In genomic region chr10:37765216-37765615, GRCh38 we compare ENCODE assay signal across 37 cellular contexts.
"Had no signal": no experiment of that assay in that cellular context is flagged by ENCODE, and none has a peak within 500 bp of the region (broad histone marks: within the 10 kb centered on the region; RNA-seq: fewer than 3 reads in every experiment).

No MANE protein-coding gene starts in this region.

- H3K36me3 Mint-ChIP-seq: activated naive CD4-positive, alpha-beta T cell treated with anti-CD3 and anti-CD28 coated beads, Interleukin-2, amount 10 ng/mL, durations not matched to agents 7 days and 5 days; activated naive CD8-positive, alpha-beta T cell treated with anti-CD3 and anti-CD28 coated beads, Interleukin-2, amount 10 ng/mL, durations not matched to agents 7 days and 5 days had no signal

- FAIRE-seq: bronchial epithelial cell, TTC549 had no signal

- H3K27ac ChIP-seq: ascending aorta, cardiac muscle cell, VCaP had no signal

- H3K36me3 ChIP-seq: ascending aorta, cardiac muscle cell had no signal

- ATAC-seq: activated CD8-positive, alpha-beta memory T cell treated with anti-CD3 and anti-CD28 coated beads, Interleukin-2, amount 10 ng/mL, durations not matched to agents 7 days and 5 days; activated CD8-positive, alpha-beta T cell treated with anti-CD3 and anti-CD28 coated beads, Interleukin-2, amount 10 ng/mL, durations not matched to agents 7 days and 5 days; activated naive CD8-positive, alpha-beta T cell treated with anti-CD3 and anti-CD28 coated beads, Interleukin-2, amount 50 U/mL, for 24 hours had no signal

- H3K27me3 ChIP-seq: ascending aorta, cardiac muscle cell had no signal

- H3K4me3 ChIP-seq: ascending aorta, cardiac muscle cell had no signal

- H3K27me3 Mint-ChIP-seq: activated B cell treated with CpG ODN at 0.5 μM for 24 hours; activated CD4-positive, alpha-beta memory T cell treated with anti-CD3 and anti-CD28 coated beads, Interleukin-2, amount 10 ng/mL, durations not matched to agents 7 days and 5 days; activated CD4-positive, alpha-beta T cell treated with anti-CD3 and anti-CD28 coated beads, Interleukin-2, amount 10 ng/mL, durations not matched to agents 24 days and 14 days; activated CD8-positive, alpha-beta memory T cell treated with anti-CD3 and anti-CD28 coated beads, Interleukin-2, amount 10 ng/mL, durations not matched to agents 7 days and 5 days; activated naive CD4-positive, alpha-beta T cell treated with anti-CD3 and anti-CD28 coated beads, Interleukin-2, amount 10 ng/mL, durations not matched to agents 7 days and 5 days; activated naive CD4-positive, alpha-beta T cell treated with anti-CD3 and anti-CD28 coated beads, Interleukin-2, amount 50 U/mL, for 24 hours; activated naive CD8-positive, alpha-beta T cell; activated naive CD8-positive, alpha-beta T cell treated with anti-CD3 and anti-CD28 coated beads, Interleukin-2, amount 10 ng/mL, durations not matched to agents 7 days and 5 days; activated naive CD8-positive, alpha-beta T cell treated with anti-CD3 and anti-CD28 coated beads, Interleukin-2, amount 50 U/mL, for 24 hours; activated T-cell treated with anti-CD3 and anti-CD28 coated beads, Interleukin-2, amount 50 U/mL, for 24 hours; brain; central memory CD8-positive, alpha-beta T cell had no signal

- H3K4me3 Mint-ChIP-seq: activated B cell treated with CpG ODN at 0.5 μM for 24 hours; activated CD4-positive, alpha-beta memory T cell treated with anti-CD3 and anti-CD28 coated beads, Interleukin-2, amount 10 ng/mL, durations not matched to agents 7 days and 5 days; activated CD4-positive, alpha-beta T cell treated with anti-CD3 and anti-CD28 coated beads, Interleukin-2, amount 10 ng/mL, durations not matched to agents 24 days and 14 days; activated CD8-positive, alpha-beta memory T cell treated with anti-CD3 and anti-CD28 coated beads, Interleukin-2, amount 10 ng/mL, durations not matched to agents 7 days and 5 days; activated CD8-positive, alpha-beta T cell treated with anti-CD3 and anti-CD28 coated beads, Interleukin-2, amount 10 ng/mL, durations not matched to agents 7 days and 5 days; activated naive CD4-positive, alpha-beta T cell treated with anti-CD3 and anti-CD28 coated beads, Interleukin-2, amount 10 ng/mL, durations not matched to agents 7 days and 5 days; activated naive CD4-positive, alpha-beta T cell treated with anti-CD3 and anti-CD28 coated beads, Interleukin-2, amount 50 U/mL, for 24 hours; activated naive CD8-positive, alpha-beta T cell; activated naive CD8-positive, alpha-beta T cell treated with anti-CD3 and anti-CD28 coated beads, Interleukin-2, amount 10 ng/mL, durations not matched to agents 7 days and 5 days; activated naive CD8-positive, alpha-beta T cell treated with anti-CD3 and anti-CD28 coated beads, Interleukin-2, amount 50 U/mL, for 24 hours; activated T-cell treated with anti-CD3 and anti-CD28 coated beads, Interleukin-2, amount 50 U/mL, for 24 hours; brain; central memory CD8-positive, alpha-beta T cell; T-helper 1 cell treated with Interleukin-12 subunit alpha and Interleukin-12 subunit beta and Interleukin-4 antibody, amounts not matched to agents 30 μg/mL and 1 μg/mL, for 36 hours; T-helper 2 cell treated with Interferon-gamma antibody and Interleukin-4, amounts not matched to agents 5 μg/mL and 100 μg/mL, for 36 hours had no signal

- DNase-seq: activated B cell treated with CpG ODN at 0.5 μM for 24 hours; activated CD4-positive, alpha-beta memory T cell treated with anti-CD3 and anti-CD28 coated beads, Interleukin-2, amount 10 ng/mL, durations not matched to agents 7 days and 5 days; activated CD4-positive, alpha-beta T cell treated with anti-CD3 and anti-CD28 coated beads for 4 hours; activated CD4-positive, alpha-beta T cell treated with anti-CD3 and anti-CD28 coated beads, Interleukin-2, amount 10 ng/mL, durations not matched to agents 24 days and 14 days; activated CD4-positive, alpha-beta T cell treated with anti-CD3 and anti-CD28 coated beads, Interleukin-2, amount 50 U/mL, for 1 hour; activated CD4-positive, alpha-beta T cell treated with anti-CD3 and anti-CD28 coated beads, Interleukin-2, amount 50 U/mL, for 4 hours; activated CD4-positive, CD25-positive, alpha-beta regulatory T cell treated with anti-CD3 and anti-CD28 coated beads, Interleukin-2, amount 50 U/mL, for 72 hours; activated CD8-positive, alpha-beta memory T cell treated with anti-CD3 and anti-CD28 coated beads for 24 hours; activated CD8-positive, alpha-beta memory T cell treated with anti-CD3 and anti-CD28 coated beads, Interleukin-2, amount 10 ng/mL, durations not matched to agents 7 days and 5 days; activated CD8-positive, alpha-beta memory T cell treated with anti-CD3 and anti-CD28 coated beads, Interleukin-2, amount 50 U/mL, for 48 hours; activated CD8-positive, alpha-beta T cell treated with anti-CD3 and anti-CD28 coated beads, Interleukin-2, amount 10 ng/mL, durations not matched to agents 7 days and 5 days; activated effector memory CD4-positive, alpha-beta T cell treated with Interleukin-2 at 50 U/mL for 16 hours; activated gamma-delta T cell; activated naive CD4-positive, alpha-beta T cell treated with anti-CD3 and anti-CD28 coated beads, Interleukin-2, amount 10 ng/mL, durations not matched to agents 7 days and 5 days; activated naive CD4-positive, alpha-beta T cell treated with Interleukin-2 at 50 U/mL for 16 hours; activated naive CD8-positive, alpha-beta T cell treated with anti-CD3 and anti-CD28 coated beads, Interleukin-2, amount 10 ng/mL, durations not matched to agents 7 days and 5 days; activated naive CD8-positive, alpha-beta T cell treated with anti-CD3 and anti-CD28 coated beads, Interleukin-2, amount 50 U/mL, for 24 hours; activated T-cell treated with anti-CD3 and anti-CD28 coated beads, Interleukin-2, amount 50 U/mL, for 24 hours; activated T-cell treated with anti-CD3 and anti-CD28 coated beads, Interleukin-2, amount 50 U/mL, for 48 hours; amygdala; anterior cingulate cortex; caudate nucleus; T-helper 1 cell; T-helper 2 cell; T-helper 9 cell had no signal

- H3K4me1 Mint-ChIP-seq: activated B cell treated with CpG ODN at 0.5 μM for 24 hours; activated CD4-positive, alpha-beta memory T cell treated with anti-CD3 and anti-CD28 coated beads, Interleukin-2, amount 10 ng/mL, durations not matched to agents 7 days and 5 days; activated CD4-positive, alpha-beta T cell treated with anti-CD3 and anti-CD28 coated beads, Interleukin-2, amount 10 ng/mL, durations not matched to agents 24 days and 14 days; activated CD8-positive, alpha-beta memory T cell treated with anti-CD3 and anti-CD28 coated beads, Interleukin-2, amount 10 ng/mL, durations not matched to agents 7 days and 5 days; activated naive CD4-positive, alpha-beta T cell treated with anti-CD3 and anti-CD28 coated beads, Interleukin-2, amount 10 ng/mL, durations not matched to agents 7 days and 5 days; activated naive CD4-positive, alpha-beta T cell treated with anti-CD3 and anti-CD28 coated beads, Interleukin-2, amount 50 U/mL, for 24 hours; activated naive CD8-positive, alpha-beta T cell treated with anti-CD3 and anti-CD28 coated beads, Interleukin-2, amount 10 ng/mL, durations not matched to agents 7 days and 5 days; activated naive CD8-positive, alpha-beta T cell treated with anti-CD3 and anti-CD28 coated beads, Interleukin-2, amount 50 U/mL, for 24 hours; brain; central memory CD8-positive, alpha-beta T cell had no signal

- H3K4me1 ChIP-seq: ascending aorta had no signal

- H3K27ac Mint-ChIP-seq: activated B cell treated with CpG ODN at 0.5 μM for 24 hours; activated CD4-positive, alpha-beta memory T cell treated with anti-CD3 and anti-CD28 coated beads, Interleukin-2, amount 10 ng/mL, durations not matched to agents 7 days and 5 days; activated CD4-positive, alpha-beta T cell treated with anti-CD3 and anti-CD28 coated beads, Interleukin-2, amount 10 ng/mL, durations not matched to agents 24 days and 14 days; activated CD8-positive, alpha-beta memory T cell treated with anti-CD3 and anti-CD28 coated beads, Interleukin-2, amount 10 ng/mL, durations not matched to agents 7 days and 5 days; activated CD8-positive, alpha-beta T cell treated with anti-CD3 and anti-CD28 coated beads, Interleukin-2, amount 10 ng/mL, durations not matched to agents 7 days and 5 days; activated naive CD4-positive, alpha-beta T cell treated with anti-CD3 and anti-CD28 coated beads, Interleukin-2, amount 10 ng/mL, durations not matched to agents 7 days and 5 days; activated naive CD4-positive, alpha-beta T cell treated with anti-CD3 and anti-CD28 coated beads, Interleukin-2, amount 50 U/mL, for 24 hours; activated naive CD8-positive, alpha-beta T cell; activated naive CD8-positive, alpha-beta T cell treated with anti-CD3 and anti-CD28 coated beads, Interleukin-2, amount 10 ng/mL, durations not matched to agents 7 days and 5 days; activated naive CD8-positive, alpha-beta T cell treated with anti-CD3 and anti-CD28 coated beads, Interleukin-2, amount 50 U/mL, for 24 hours; activated T-cell treated with anti-CD3 and anti-CD28 coated beads, Interleukin-2, amount 50 U/mL, for 24 hours; activated T-helper 2 cell treated with anti-CD3 and anti-CD28 coated beads, Interferon-gamma antibody, Interleukin-2, Interleukin-4, amounts not matched to agents 10 μg/mL and 5 μg/mL and 100 μg/mL, durations not matched to agents 14 hours and 24 hours and 36 hours; brain; T-helper 1 cell treated with Interleukin-12 subunit alpha and Interleukin-12 subunit beta and Interleukin-4 antibody, amounts not matched to agents 30 μg/mL and 1 μg/mL, for 36 hours; T-helper 2 cell treated with Interferon-gamma antibody and Interleukin-4, amounts not matched to agents 5 μg/mL and 100 μg/mL, for 36 hours had no signal
